Comparison of ENCODE assay signal across 2 cellular contexts in the genomic region with DNA sequence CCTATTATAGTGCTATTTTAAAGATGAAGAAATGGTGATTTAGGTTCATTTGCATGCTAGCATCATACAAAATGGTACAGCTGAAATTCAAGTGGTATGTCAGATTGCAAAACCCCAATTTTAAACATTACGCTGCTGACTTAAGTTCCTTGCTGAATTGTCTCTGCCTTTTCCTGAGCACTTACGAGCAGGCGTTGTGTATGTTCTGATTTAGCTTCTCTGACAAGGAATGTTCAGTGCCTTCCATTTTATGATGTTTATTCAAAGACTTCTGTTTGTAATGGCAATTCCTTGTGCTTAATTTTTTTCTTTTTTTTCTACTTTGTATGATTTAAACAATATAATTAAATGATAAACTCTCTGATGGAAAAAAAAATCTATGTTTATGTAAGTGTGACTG.
TF ChIP-seq lines count a peak whose summit lies in the region.

No MANE protein-coding gene starts in this region.

TF ChIP-seq in HCT116, 20 proteins besides CTCF, POLR2A, EP300 and RAD21:
- TF ChIP-seq YY1 (IDR thresholded peaks at IDR 0.05; ENCODE audit: extremely low read depth, insufficient replicate concordance, low read depth, low read length) (no peak), EGR1 (IDR thresholded peaks at IDR 0.05; ENCODE audit: low read depth) (no peak), JUND (IDR thresholded peaks at IDR 0.05) (no peak), POLR2AphosphoS5 (IDR thresholded peaks at IDR 0.05; ENCODE audit: low read depth, low read length) (no peak), CEBPB (IDR thresholded peaks at IDR 0.05; ENCODE audit: low read depth) (no peak), EZH2phosphoT487 (IDR thresholded peaks at IDR 0.05; ENCODE audit: borderline replicate concordance) (no peak), SRF (IDR thresholded peaks at IDR 0.05; ENCODE audit: low read depth) (no peak), SP1 (IDR thresholded peaks at IDR 0.05; ENCODE audit: low read depth) (no peak), ZFX (IDR thresholded peaks at IDR 0.05) (no peak), TCF7L2 (IDR thresholded peaks at IDR 0.05; ENCODE audit: borderline replicate concordance, extremely low read depth, insufficient read depth, insufficient read length) (no peak), EZH2 (IDR thresholded peaks at IDR 0.05) (no peak), FOSL1 (IDR thresholded peaks at IDR 0.05; ENCODE audit: low read depth) (no peak), SIN3A (IDR thresholded peaks at IDR 0.05; ENCODE audit: low read depth) (no peak), CBX3 (IDR thresholded peaks at IDR 0.05; ENCODE audit: low read depth) (no peak), ZNF274 (IDR thresholded peaks at IDR 0.05; ENCODE audit: low read depth, low read length) (no peak)
- TF ChIP-seq, protein P1, sequence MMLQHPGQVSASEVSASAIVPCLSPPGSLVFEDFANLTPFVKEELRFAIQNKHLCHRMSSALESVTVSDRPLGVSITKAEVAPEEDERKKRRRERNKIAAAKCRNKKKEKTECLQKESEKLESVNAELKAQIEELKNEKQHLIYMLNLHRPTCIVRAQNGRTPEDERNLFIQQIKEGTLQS (IDR thresholded peaks at IDR 0.05) = no peak
- TF ChIP-seq, protein P2, sequence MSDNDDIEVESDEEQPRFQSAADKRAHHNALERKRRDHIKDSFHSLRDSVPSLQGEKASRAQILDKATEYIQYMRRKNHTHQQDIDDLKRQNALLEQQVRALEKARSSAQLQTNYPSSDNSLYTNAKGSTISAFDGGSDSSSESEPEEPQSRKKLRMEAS (IDR thresholded peaks at IDR 0.05) = no peak
- TF ChIP-seq, protein P3, sequence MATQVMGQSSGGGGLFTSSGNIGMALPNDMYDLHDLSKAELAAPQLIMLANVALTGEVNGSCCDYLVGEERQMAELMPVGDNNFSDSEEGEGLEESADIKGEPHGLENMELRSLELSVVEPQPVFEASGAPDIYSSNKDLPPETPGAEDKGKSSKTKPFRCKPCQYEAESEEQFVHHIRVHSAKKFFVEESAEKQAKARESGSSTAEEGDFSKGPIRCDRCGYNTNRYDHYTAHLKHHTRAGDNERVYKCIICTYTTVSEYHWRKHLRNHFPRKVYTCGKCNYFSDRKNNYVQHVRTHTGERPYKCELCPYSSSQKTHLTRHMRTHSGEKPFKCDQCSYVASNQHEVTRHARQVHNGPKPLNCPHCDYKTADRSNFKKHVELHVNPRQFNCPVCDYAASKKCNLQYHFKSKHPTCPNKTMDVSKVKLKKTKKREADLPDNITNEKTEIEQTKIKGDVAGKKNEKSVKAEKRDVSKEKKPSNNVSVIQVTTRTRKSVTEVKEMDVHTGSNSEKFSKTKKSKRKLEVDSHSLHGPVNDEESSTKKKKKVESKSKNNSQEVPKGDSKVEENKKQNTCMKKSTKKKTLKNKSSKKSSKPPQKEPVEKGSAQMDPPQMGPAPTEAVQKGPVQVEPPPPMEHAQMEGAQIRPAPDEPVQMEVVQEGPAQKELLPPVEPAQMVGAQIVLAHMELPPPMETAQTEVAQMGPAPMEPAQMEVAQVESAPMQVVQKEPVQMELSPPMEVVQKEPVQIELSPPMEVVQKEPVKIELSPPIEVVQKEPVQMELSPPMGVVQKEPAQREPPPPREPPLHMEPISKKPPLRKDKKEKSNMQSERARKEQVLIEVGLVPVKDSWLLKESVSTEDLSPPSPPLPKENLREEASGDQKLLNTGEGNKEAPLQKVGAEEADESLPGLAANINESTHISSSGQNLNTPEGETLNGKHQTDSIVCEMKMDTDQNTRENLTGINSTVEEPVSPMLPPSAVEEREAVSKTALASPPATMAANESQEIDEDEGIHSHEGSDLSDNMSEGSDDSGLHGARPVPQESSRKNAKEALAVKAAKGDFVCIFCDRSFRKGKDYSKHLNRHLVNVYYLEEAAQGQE (IDR thresholded peaks at IDR 0.05; ENCODE audit: low read depth) = no peak
- TF ChIP-seq, protein P4, sequence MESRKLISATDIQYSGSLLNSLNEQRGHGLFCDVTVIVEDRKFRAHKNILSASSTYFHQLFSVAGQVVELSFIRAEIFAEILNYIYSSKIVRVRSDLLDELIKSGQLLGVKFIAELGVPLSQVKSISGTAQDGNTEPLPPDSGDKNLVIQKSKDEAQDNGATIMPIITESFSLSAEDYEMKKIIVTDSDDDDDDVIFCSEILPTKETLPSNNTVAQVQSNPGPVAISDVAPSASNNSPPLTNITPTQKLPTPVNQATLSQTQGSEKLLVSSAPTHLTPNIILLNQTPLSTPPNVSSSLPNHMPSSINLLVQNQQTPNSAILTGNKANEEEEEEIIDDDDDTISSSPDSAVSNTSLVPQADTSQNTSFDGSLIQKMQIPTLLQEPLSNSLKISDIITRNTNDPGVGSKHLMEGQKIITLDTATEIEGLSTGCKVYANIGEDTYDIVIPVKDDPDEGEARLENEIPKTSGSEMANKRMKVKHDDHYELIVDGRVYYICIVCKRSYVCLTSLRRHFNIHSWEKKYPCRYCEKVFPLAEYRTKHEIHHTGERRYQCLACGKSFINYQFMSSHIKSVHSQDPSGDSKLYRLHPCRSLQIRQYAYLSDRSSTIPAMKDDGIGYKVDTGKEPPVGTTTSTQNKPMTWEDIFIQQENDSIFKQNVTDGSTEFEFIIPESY (IDR thresholded peaks at IDR 0.05; ENCODE audit: extremely low read depth, insufficient replicate concordance, low read length) = no peak

TF ChIP-seq in H1, 55 proteins besides CTCF, POLR2A, EP300 and RAD21:
- TF ChIP-seq RFX5 (IDR thresholded peaks at IDR 0.05; ENCODE audit: borderline replicate concordance, low read depth, low read length) (no peak), CEBPB (IDR thresholded peaks at IDR 0.05; ENCODE audit: low read depth, low read length) (no peak), CBX8 (IDR thresholded peaks at IDR 0.05; ENCODE audit: borderline replicate concordance, low read depth, low read length) (no peak), RNF2 (IDR thresholded peaks at IDR 0.05; ENCODE audit: borderline replicate concordance, low read depth, low read length, missing control alignments, poor library complexity, severe bottlenecking) (no peak), MAFK (IDR thresholded peaks at IDR 0.05; ENCODE audit: low read depth, low read length) (no peak), CBX5 (IDR thresholded peaks at IDR 0.05; ENCODE audit: low read depth, low read length) (no peak), TAF1 (IDR thresholded peaks at IDR 0.05; ENCODE audit: low read depth, low read length) (no peak), HDAC6 (IDR thresholded peaks at IDR 0.05; ENCODE audit: low read depth, low read length) (no peak), CTBP2 (IDR thresholded peaks at IDR 0.05; ENCODE audit: borderline replicate concordance, insufficient read depth, insufficient read length, low read length) (no peak), HDAC2 (IDR thresholded peaks at IDR 0.05; ENCODE audit: borderline replicate concordance in 1 of 2, low read depth in 2 of 2, low read length in 2 of 2) (no peak), TEAD4 (IDR thresholded peaks at IDR 0.05; ENCODE audit: low read depth, low read length) (no peak), CHD2 (IDR thresholded peaks at IDR 0.05; ENCODE audit: low read length) (no peak), EGR1 (IDR thresholded peaks at IDR 0.05; ENCODE audit: borderline replicate concordance, low read depth, low read length) (no peak), JUND (IDR thresholded peaks at IDR 0.05; ENCODE audit: low read length) (no peak), RBBP5 (IDR thresholded peaks at IDR 0.05; ENCODE audit: borderline replicate concordance, low read depth, low read length) (no peak), ASH2L (IDR thresholded peaks at IDR 0.05; ENCODE audit: low read length) (no peak), JUN (IDR thresholded peaks at IDR 0.05; ENCODE audit: low read depth, low read length) (no peak), BACH1 (IDR thresholded peaks at IDR 0.05; ENCODE audit: low read length) (no peak), SIRT6 (IDR thresholded peaks at IDR 0.05; ENCODE audit: low read length) (no peak)
TF ChIP-seq in H1: peak in this region for 0.
